8 cellular contexts compared by ENCODE assay signal in genomic region chr3:191329654-191330308, GRCh38. TPM values are rescaled to one million over a fixed set of nuclear protein-coding genes. Genes with fewer than 3 reads are reported as not detected.
DNase-seq lines count a peak whose midpoint lies in the region; ATAC-seq lines count a peak whose summit lies in the region.

No MANE protein-coding gene starts in this region.

- H3K36me3 Mint-ChIP-seq in T-helper 2 cell treated with Interferon-gamma antibody and Interleukin-4, amounts not matched to agents 5 μg/mL and 100 μg/mL, for 36 hours (ENCODE audit: low read depth), result no peaks in the 10 kb centered on the region

- DNase-seq in NCI-H2196 treated with DMSO at 0.1 percent for 48 hours (lab: John Stamatoyannopoulos, UW; ENCODE audit: unreplicated experiment) (peak; percentile 45), NCI-H2196 (lab: John Stamatoyannopoulos, UW; ENCODE audit: unreplicated experiment) (no peak), medulla oblongata (ENCODE audit: extremely low spot score) (peak; percentile 47)
- DNase-seq in T-helper 2 cell treated with Interferon-gamma antibody and Interleukin-4, amounts not matched to agents 5 μg/mL and 100 μg/mL, for 36 hours (ENCODE audit: low spot score), result no peak
- DNase-seq in effector memory CD4-positive, alpha-beta T cell, result peak in 2 of 3 donors; percentile 2 to 17

- H3K27ac ChIP-seq in HUES6 (ENCODE audit: low read depth, low read length) (peak overlapping the region; percentile 54; the same call in 1 of the 2 replicates), thymus (ENCODE audit: low read depth) (peak overlapping the region; percentile 80)
- peak overlapping the region; percentile 33 for H3K27ac ChIP-seq in effector memory CD4-positive, alpha-beta T cell (ENCODE audit: insufficient read depth, low read length, poor library complexity, severe bottlenecking)

- H3K9ac ChIP-seq in HUES6 (ENCODE audit: low read length), result peak overlapping the region; percentile 66

- peak overlapping the region; percentile 64 for H3K4me3 ChIP-seq in HUES6 (ENCODE audit: low read depth, low read length)
- peak overlapping the region; percentile 59 for H3K4me3 ChIP-seq in effector memory CD4-positive, alpha-beta T cell (ENCODE audit: insufficient read depth, low read depth, low read length, poor library complexity, severe bottlenecking)
- H3K4me3 ChIP-seq in thymus (ENCODE audit: low read length), result peak overlapping the region; percentile 90

- H3K9me3 Mint-ChIP-seq in T-helper 2 cell treated with Interferon-gamma antibody and Interleukin-4, amounts not matched to agents 5 μg/mL and 100 μg/mL, for 36 hours, result no peaks in the 10 kb centered on the region

- ATAC-seq in GM21717 (IDR thresholded peaks at IDR 0.05; ENCODE audit: unreplicated experiment), result peak; percentile 28

- peaks cover 15% of the 10 kb centered on the region for H3K27me3 ChIP-seq in HUES6 (ENCODE audit: control insufficient read depth, insufficient read depth, low read length)
- no peaks in the 10 kb centered on the region for H3K27me3 ChIP-seq in effector memory CD4-positive, alpha-beta T cell (replicated peaks; ENCODE audit: control insufficient read depth, insufficient read depth, low read length, poor library complexity, severe bottlenecking)
- H3K27me3 ChIP-seq in thymus (ENCODE audit: control insufficient read depth, insufficient read depth), result no peaks in the 10 kb centered on the region

- H3K4me3 Mint-ChIP-seq in T-helper 2 cell treated with Interferon-gamma antibody and Interleukin-4, amounts not matched to agents 5 μg/mL and 100 μg/mL, for 36 hours, result peak overlapping the region; percentile 83

- peaks cover 23% of the 10 kb centered on the region for H3K27me3 Mint-ChIP-seq in T-helper 2 cell treated with Interferon-gamma antibody and Interleukin-4, amounts not matched to agents 5 μg/mL and 100 μg/mL, for 36 hours (ENCODE audit: low read depth)

- H3K9me3 ChIP-seq in HUES6 (ENCODE audit: control insufficient read depth, insufficient read depth, low read depth, low read length) (no peaks in the 10 kb centered on the region), thymus (ENCODE audit: control insufficient read depth) (no peaks in the 10 kb centered on the region)
- no peaks in the 10 kb centered on the region for H3K9me3 ChIP-seq in effector memory CD4-positive, alpha-beta T cell (ENCODE audit: control insufficient read depth, low read length)

- H3K4me1 ChIP-seq in HUES6 (ENCODE audit: control insufficient read depth, insufficient read depth, low read length), result peaks cover 32% of the 10 kb centered on the region; the same call in 1 of the 2 replicates
- peaks cover 4% of the 10 kb centered on the region for H3K4me1 ChIP-seq in effector memory CD4-positive, alpha-beta T cell (ENCODE audit: control insufficient read depth, insufficient read depth, low read length, poor library complexity, severe bottlenecking)
- peaks cover 4% of the 10 kb centered on the region for H3K4me1 ChIP-seq in thymus (ENCODE audit: control insufficient read depth, insufficient read depth, low read length)

- peak overlapping the region; percentile 78 for H3K27ac Mint-ChIP-seq in T-helper 2 cell treated with Interferon-gamma antibody and Interleukin-4, amounts not matched to agents 5 μg/mL and 100 μg/mL, for 36 hours

- WGBS in thymus, result 6% methylated on average over 35 of the region's 35 CpGs

- H3K36me3 ChIP-seq in HUES6 (ENCODE audit: control insufficient read depth, insufficient read depth, low read length), result no peaks in the 10 kb centered on the region
- H3K36me3 ChIP-seq in effector memory CD4-positive, alpha-beta T cell (ENCODE audit: control insufficient read depth, insufficient read depth, low read length), result no peaks in the 10 kb centered on the region
- H3K36me3 ChIP-seq in thymus (ENCODE audit: control insufficient read depth, insufficient read depth), result no peaks in the 10 kb centered on the region

- peaks cover 19% of the 10 kb centered on the region for H3K4me1 Mint-ChIP-seq in T-helper 2 cell treated with Interferon-gamma antibody and Interleukin-4, amounts not matched to agents 5 μg/mL and 100 μg/mL, for 36 hours (ENCODE audit: low read depth)

RNA-seq across cellular contexts. Expression of gene UTS2B, which starts 0.5 kb away (rescaled TPM):
- polyA plus RNA-seq in thymus, result 0.16 TPM

RNA-seq across cellular contexts. Expression of gene CCDC50, which starts 0.6 kb away (rescaled TPM):
- polyA plus RNA-seq in thymus, result 30.9 TPM

Comparison
In these comparisons a context has a peak if more than half of its experiments do, and no peak if none do; other contexts are left out.
1. DNase-seq: peak in NCI-H2196 treated with DMSO at 0.1 percent for 48 hours (single experiment), effector memory CD4-positive, alpha-beta T cell (2 of 3) and medulla oblongata (single experiment); none in NCI-H2196 (single experiment) and T-helper 2 cell treated with Interferon-gamma antibody and Interleukin-4, amounts not matched to agents 5 μg/mL and 100 μg/mL, for 36 hours (single experiment).
2. Peak in every context shown above with its lines, with median percentiles within 50 percentile points of each other: H3K27ac ChIP-seq and H3K4me3 ChIP-seq.